15 cellular contexts compared by ENCODE assay signal in the genomic region with DNA sequence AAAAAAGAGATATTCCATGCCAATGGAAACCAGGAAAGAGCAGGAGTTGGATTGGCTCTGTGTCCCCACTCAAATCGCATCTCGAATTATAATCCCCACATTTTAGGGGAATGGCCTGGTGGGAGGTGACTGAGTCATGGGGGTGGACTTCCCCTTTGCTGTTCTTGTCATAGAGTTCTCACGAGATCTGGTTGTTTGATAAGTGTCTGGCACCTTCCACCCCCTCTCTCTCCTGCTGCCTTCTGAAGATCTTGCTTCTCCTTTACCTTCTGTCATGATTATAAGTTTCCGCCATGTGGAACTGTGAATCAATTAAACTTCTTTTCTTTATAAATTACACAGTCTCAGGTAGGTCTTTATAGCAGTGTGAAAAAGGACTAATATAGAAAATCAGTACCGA.
"Had no signal": no experiment of that assay in that cellular context is flagged by ENCODE, and none has a peak within 500 bp of the region (broad histone marks: within the 10 kb centered on the region; RNA-seq: fewer than 3 reads in every experiment).

No MANE protein-coding gene starts in this region.

- H3K27me3 Mint-ChIP-seq: central memory CD8-positive, alpha-beta T cell; natural killer cell treated with Interleukin-12 subunit alpha and Interleukin-12 subunit beta and Interleukin-15 and Interleukin-18, amount 100 ng/mL, for 72 hours; progenitor cell of endocrine pancreas; T-cell had no signal

- H3K4me1 Mint-ChIP-seq: central memory CD8-positive, alpha-beta T cell; T-cell had no signal

- H3K4me3 Mint-ChIP-seq: central memory CD8-positive, alpha-beta T cell; natural killer cell treated with Interleukin-12 subunit alpha and Interleukin-12 subunit beta and Interleukin-15 and Interleukin-18, amount 100 ng/mL, for 72 hours; T-cell had no signal

- DNase-seq: amniotic stem cell; body of pancreas; effector memory CD4-positive, alpha-beta T cell; left lung; occipital lobe; right cardiac atrium; small intestine; substantia nigra; T-cell; transverse colon; WERI-Rb-1 had no signal

- H3K27ac Mint-ChIP-seq: activated T-helper 2 cell treated with anti-CD3 and anti-CD28 coated beads, Interferon-gamma antibody, Interleukin-2, Interleukin-4, amounts not matched to agents 10 μg/mL and 5 μg/mL and 100 μg/mL, durations not matched to agents 14 hours and 24 hours and 36 hours; natural killer cell treated with Interleukin-12 subunit alpha and Interleukin-12 subunit beta and Interleukin-15 and Interleukin-18, amount 100 ng/mL, for 72 hours; progenitor cell of endocrine pancreas; T-cell had no signal
